Comparison of ENCODE assay signal across 1 cellular context in the genomic region with DNA sequence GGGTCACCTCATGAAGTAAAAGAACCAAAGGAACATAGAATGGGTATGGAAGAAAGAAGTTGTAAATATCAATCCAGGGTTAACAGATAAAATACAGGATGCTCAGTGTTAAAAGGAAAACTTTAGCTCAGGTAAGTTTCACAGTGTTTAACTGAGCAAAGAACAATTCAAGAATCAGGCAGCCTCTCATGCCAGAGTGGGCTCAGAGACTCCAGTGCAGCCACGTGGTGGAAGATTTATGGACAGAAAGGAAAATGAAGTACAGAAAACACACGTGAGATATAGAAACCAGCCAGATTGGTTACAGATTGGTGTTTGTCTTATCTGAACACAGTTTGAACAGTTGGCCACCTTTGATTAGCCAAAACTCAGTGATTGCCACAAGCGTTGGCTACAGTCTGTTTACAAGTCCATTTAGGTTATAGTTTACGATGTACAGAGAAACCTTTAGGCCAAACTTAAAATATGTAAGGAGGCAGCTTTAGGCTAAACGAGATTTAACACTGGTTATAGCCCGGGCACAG.
TF ChIP-seq lines count a peak whose summit lies in the region.

No MANE protein-coding gene starts in this region.

TF ChIP-seq in K562, 482 proteins besides CTCF, POLR2A, EP300 and RAD21 (continued from another document):
- TF ChIP-seq, protein P1, sequence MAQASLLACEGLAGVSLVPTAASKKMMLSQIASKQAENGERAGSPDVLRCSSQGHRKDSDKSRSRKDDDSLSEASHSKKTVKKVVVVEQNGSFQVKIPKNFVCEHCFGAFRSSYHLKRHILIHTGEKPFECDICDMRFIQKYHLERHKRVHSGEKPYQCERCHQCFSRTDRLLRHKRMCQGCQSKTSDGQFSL (CRISPR knock-in tag; IDR thresholded peaks at IDR 0.05) = no peak
- TF ChIP-seq, protein P1 (tag; IDR thresholded peaks at IDR 0.05) = no peak
- TF ChIP-seq RAD51 (IDR thresholded peaks at IDR 0.05; ENCODE audit: borderline replicate concordance, low read depth) (no peak), NCOA6 (IDR thresholded peaks at IDR 0.05) (no peak), ELF2 (CRISPR knock-in tag; IDR thresholded peaks at IDR 0.05) (no peak), ELF4 (CRISPR knock-in tag; IDR thresholded peaks at IDR 0.05) (no peak)
TF ChIP-seq in K562: peak in this region for 7.
